ENCODE assay signal across 9 cellular contexts in the genomic region with DNA sequence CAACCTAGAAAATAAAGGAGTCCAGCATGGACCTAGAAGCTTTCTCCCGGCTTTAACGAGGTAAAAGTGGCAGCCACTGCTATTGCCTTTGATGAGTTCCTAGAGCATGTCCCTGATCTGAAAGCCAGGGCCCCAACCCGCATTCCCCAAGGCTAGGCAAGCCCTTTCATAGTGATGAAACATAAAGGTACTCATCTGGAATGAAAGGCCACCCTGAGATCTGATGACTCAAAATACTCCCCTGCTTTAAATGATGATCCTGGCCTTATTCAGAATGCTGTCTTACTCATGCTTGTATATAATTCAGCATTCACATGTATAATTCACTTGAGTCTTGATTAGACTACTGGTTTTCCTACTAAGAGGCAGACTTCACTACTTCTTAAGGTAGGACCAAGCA. TPM values are rescaled to one million over a fixed set of nuclear protein-coding genes. Genes with fewer than 3 reads are reported as not detected.
DNase-seq lines count a peak whose midpoint lies in the region; ATAC-seq and TF ChIP-seq lines count a peak whose summit lies in the region.
"Had no signal": no experiment of that assay in that cellular context is flagged by ENCODE, and none has a peak within 500 bp of the region (broad histone marks: within the 10 kb centered on the region; RNA-seq: fewer than 3 reads in every experiment).

No MANE protein-coding gene starts in this region.

- POLR2A ChIA-PET in activated CD4-positive, alpha-beta memory T cell treated with anti-CD3 and anti-CD28 coated beads for 36 hours (lab: Charles Lee) = interaction anchor here (0.6 to 0.9 kb wide), 2 partner anchors 121 to 146 kb away, joined by 3 read pairs; no protein-coding TSS in a partner anchor
- POLR2A ChIA-PET in activated CD4-positive, alpha-beta memory T cell treated with anti-CD3 and anti-CD28 coated beads, Interleukin-2, amount 10 ng/mL, durations not matched to agents 7 days and 5 days (lab: Charles Lee) = no interaction called here

- peak; percentile 78 for DNase-seq in activated CD4-positive, alpha-beta memory T cell treated with anti-CD3 and anti-CD28 coated beads for 36 hours
- no peak for DNase-seq in activated CD4-positive, alpha-beta memory T cell treated with anti-CD3 and anti-CD28 coated beads, Interleukin-2, amount 10 ng/mL, durations not matched to agents 7 days and 5 days
- DNase-seq in hepatocyte (ENCODE audit: low spot score) (no peak), stromal cell of bone marrow (ENCODE audit: low read depth) (peak; percentile 63), NCI-H2171 treated with DMSO at 0.1 percent for 48 hours (lab: John Stamatoyannopoulos, UW) (no peak), retina (no peak), ecto neural progenitor cell (ENCODE audit: low spot score) (no peak)
- DNase-seq: NK-92 treated with Interleukin-12 subunit alpha and Interleukin-12 subunit beta, amount 100 ng/mL, for 24 hours had no signal

- no peaks in the 10 kb centered on the region for H4K20me1 ChIP-seq in hepatocyte (ENCODE audit: insufficient read depth, poor library complexity, severe bottlenecking)

- H3K9me3 Mint-ChIP-seq in activated CD4-positive, alpha-beta memory T cell treated with anti-CD3 and anti-CD28 coated beads for 36 hours = no peaks in the 10 kb centered on the region
- no peaks in the 10 kb centered on the region for H3K9me3 Mint-ChIP-seq in activated CD4-positive, alpha-beta memory T cell treated with anti-CD3 and anti-CD28 coated beads, Interleukin-2, amount 10 ng/mL, durations not matched to agents 7 days and 5 days
- no peaks in the 10 kb centered on the region for H3K9me3 Mint-ChIP-seq in activated T-helper 17 cell treated with anti-CD3 and anti-CD28 coated beads, Interleukin-2, amount 50 U/mL, for 72 hours

- peak overlapping the region; percentile 88 for H3K27ac Mint-ChIP-seq in activated CD4-positive, alpha-beta memory T cell treated with anti-CD3 and anti-CD28 coated beads for 36 hours
- no peak overlapping the region for H3K27ac Mint-ChIP-seq in activated CD4-positive, alpha-beta memory T cell treated with anti-CD3 and anti-CD28 coated beads, Interleukin-2, amount 10 ng/mL, durations not matched to agents 7 days and 5 days
- peak overlapping the region; percentile 94 for H3K27ac Mint-ChIP-seq in activated T-helper 17 cell treated with anti-CD3 and anti-CD28 coated beads, Interleukin-2, amount 50 U/mL, for 72 hours

- H3K36me3 Mint-ChIP-seq in activated CD4-positive, alpha-beta memory T cell treated with anti-CD3 and anti-CD28 coated beads for 36 hours = peaks cover 50% of the 10 kb centered on the region
- H3K36me3 Mint-ChIP-seq in activated CD4-positive, alpha-beta memory T cell treated with anti-CD3 and anti-CD28 coated beads, Interleukin-2, amount 10 ng/mL, durations not matched to agents 7 days and 5 days (ENCODE audit: low read depth) = peaks cover 87% of the 10 kb centered on the region
- H3K36me3 Mint-ChIP-seq in activated T-helper 17 cell treated with anti-CD3 and anti-CD28 coated beads, Interleukin-2, amount 50 U/mL, for 72 hours (ENCODE audit: low read depth) = peaks cover 100% of the 10 kb centered on the region

- peaks cover 10% of the 10 kb centered on the region for H3K79me2 ChIP-seq in hepatocyte

- CTCF ChIA-PET in activated CD4-positive, alpha-beta memory T cell treated with anti-CD3 and anti-CD28 coated beads for 36 hours (lab: Charles Lee) = no interaction called here
- CTCF ChIA-PET in activated CD4-positive, alpha-beta memory T cell treated with anti-CD3 and anti-CD28 coated beads, Interleukin-2, amount 10 ng/mL, durations not matched to agents 7 days and 5 days (lab: Charles Lee) = no interaction called here

- no peaks in the 10 kb centered on the region for H3K4me1 ChIP-seq in hepatocyte (ENCODE audit: insufficient read depth)

- no peak overlapping the region for H3K4me3 Mint-ChIP-seq in activated CD4-positive, alpha-beta memory T cell treated with anti-CD3 and anti-CD28 coated beads for 36 hours
- H3K4me3 Mint-ChIP-seq in activated CD4-positive, alpha-beta memory T cell treated with anti-CD3 and anti-CD28 coated beads, Interleukin-2, amount 10 ng/mL, durations not matched to agents 7 days and 5 days = no peak overlapping the region
- peak overlapping the region; percentile 70 for H3K4me3 Mint-ChIP-seq in activated T-helper 17 cell treated with anti-CD3 and anti-CD28 coated beads, Interleukin-2, amount 50 U/mL, for 72 hours

- ATAC-seq in activated T-helper 17 cell treated with anti-CD3 and anti-CD28 coated beads, Interleukin-2, amount 50 U/mL, for 72 hours (replicated peaks) = peak; percentile 65

- no peak overlapping the region for H3K4me2 ChIP-seq in hepatocyte

- H3K27me3 Mint-ChIP-seq in activated CD4-positive, alpha-beta memory T cell treated with anti-CD3 and anti-CD28 coated beads for 36 hours = no peaks in the 10 kb centered on the region
- no peaks in the 10 kb centered on the region for H3K27me3 Mint-ChIP-seq in activated CD4-positive, alpha-beta memory T cell treated with anti-CD3 and anti-CD28 coated beads, Interleukin-2, amount 10 ng/mL, durations not matched to agents 7 days and 5 days
- no peaks in the 10 kb centered on the region for H3K27me3 Mint-ChIP-seq in activated T-helper 17 cell treated with anti-CD3 and anti-CD28 coated beads, Interleukin-2, amount 50 U/mL, for 72 hours

- H3K9me3 ChIP-seq in hepatocyte (ENCODE audit: low read depth) = no peaks in the 10 kb centered on the region

- peak overlapping the region; percentile 87 for H3K27ac ChIP-seq in hepatocyte

- no peaks in the 10 kb centered on the region for H3K27me3 ChIP-seq in hepatocyte

- no peaks in the 10 kb centered on the region for H3K9me2 ChIP-seq in hepatocyte (replicated peaks; ENCODE audit: insufficient read depth)

- peaks cover 3% of the 10 kb centered on the region for H3K36me3 ChIP-seq in hepatocyte (replicated peaks; ENCODE audit: insufficient read depth, low read depth)

- 70% methylated on average over 3 of the region's 3 CpGs for WGBS in hepatocyte (ENCODE audit: low lambda C conversion rate, missing lambda C conversion rate)

- H2AFZ ChIP-seq in hepatocyte = no peak overlapping the region

- intact Hi-C loops in activated CD4-positive, alpha-beta memory T cell treated with anti-CD3 and anti-CD28 coated beads for 36 hours (cut with micrococcal nuclease) = loop anchor here (1.0 to 10.0 kb wide), 3 partner anchors 25 to 282 kb away; partner anchors contain the start of genes OSER1 and SERINC3

- peaks cover 39% of the 10 kb centered on the region for H3K4me1 Mint-ChIP-seq in activated CD4-positive, alpha-beta memory T cell treated with anti-CD3 and anti-CD28 coated beads for 36 hours (ENCODE audit: low read depth)
- peaks cover 36% of the 10 kb centered on the region for H3K4me1 Mint-ChIP-seq in activated CD4-positive, alpha-beta memory T cell treated with anti-CD3 and anti-CD28 coated beads, Interleukin-2, amount 10 ng/mL, durations not matched to agents 7 days and 5 days
- H3K4me1 Mint-ChIP-seq in activated T-helper 17 cell treated with anti-CD3 and anti-CD28 coated beads, Interleukin-2, amount 50 U/mL, for 72 hours = peaks cover 44% of the 10 kb centered on the region

- H3K4me3 ChIP-seq in hepatocyte = no peak overlapping the region

- TF ChIP-seq CTCF in hepatocyte (IDR thresholded peaks at IDR 0.05; ENCODE audit: poor library complexity) = no peak

RNA-seq across cellular contexts. Expression of gene TTPAL, which starts 21.3 kb away (rescaled TPM):
- 10 to 100 TPM; 18.1 to 18.6 TPM for total RNA-seq in activated CD4-positive, alpha-beta memory T cell treated with anti-CD3 and anti-CD28 coated beads for 36 hours
- total RNA-seq in activated CD4-positive, alpha-beta memory T cell treated with anti-CD3 and anti-CD28 coated beads, Interleukin-2, amount 10 ng/mL, durations not matched to agents 7 days and 5 days = 10 to 100 TPM; 15.5 to 16.6 TPM
- 10 to 100 TPM; 15.5 to 23.0 TPM for total RNA-seq in activated T-helper 17 cell treated with anti-CD3 and anti-CD28 coated beads, Interleukin-2, amount 50 U/mL, for 72 hours
- 11.9 and 12.9 TPM in 2 replicates for total RNA-seq in hepatocyte
- polyA plus RNA-seq in hepatocyte = 10.3 and 14.7 TPM in 2 replicates

RNA-seq across cellular contexts. Expression of gene SERINC3, which starts 24.9 kb away (rescaled TPM):
- 10 to 100 TPM; 57.3 to 58.6 TPM for total RNA-seq in activated CD4-positive, alpha-beta memory T cell treated with anti-CD3 and anti-CD28 coated beads for 36 hours
- total RNA-seq in activated CD4-positive, alpha-beta memory T cell treated with anti-CD3 and anti-CD28 coated beads, Interleukin-2, amount 10 ng/mL, durations not matched to agents 7 days and 5 days = 10 to 100 TPM; 90.8 to 93.3 TPM
- total RNA-seq in activated T-helper 17 cell treated with anti-CD3 and anti-CD28 coated beads, Interleukin-2, amount 50 U/mL, for 72 hours = 10 to 100 TPM; 68.7 to 86.8 TPM
- total RNA-seq in hepatocyte = 80.0 and 96.9 TPM in 2 replicates
- 119 and 128 TPM in 2 replicates for polyA plus RNA-seq in hepatocyte

Comparison
In these comparisons a context has a peak if more than half of its experiments do, and no peak if none do; other contexts are left out.
1. DNase-seq: peak in activated CD4-positive, alpha-beta memory T cell treated with anti-CD3 and anti-CD28 coated beads for 36 hours (single experiment) and stromal cell of bone marrow (single experiment); none in activated CD4-positive, alpha-beta memory T cell treated with anti-CD3 and anti-CD28 coated beads, Interleukin-2, amount 10 ng/mL, durations not matched to agents 7 days and 5 days (single experiment), hepatocyte (single experiment), NCI-H2171 treated with DMSO at 0.1 percent for 48 hours (single experiment), retina (single experiment) and ecto neural progenitor cell (single experiment).